32 cellular contexts compared by ENCODE assay signal in genomic region chr5:41176952-41177351, GRCh38. TPM values are rescaled to one million over a fixed set of nuclear protein-coding genes. Genes with fewer than 3 reads are reported as not detected.
DNase-seq lines count a peak whose midpoint lies in the region; FAIRE-seq and TF ChIP-seq lines count a peak whose summit lies in the region.
"Had no signal": no experiment of that assay in that cellular context is flagged by ENCODE, and none has a peak within 500 bp of the region (broad histone marks: within the 10 kb centered on the region; RNA-seq: fewer than 3 reads in every experiment).

No MANE protein-coding gene starts in this region.

- no peak overlapping the region for H4K8ac ChIP-seq in trophoblast cell (ENCODE audit: low read depth, low read length)

- no peak overlapping the region for H3K4me2 ChIP-seq in trophoblast cell (ENCODE audit: low read length)

- H2BK5ac ChIP-seq in trophoblast cell (ENCODE audit: low read depth, low read length, poor library complexity) = no peak overlapping the region

- no CpG with 5 or more reads among the region's 3 CpGs for WGBS in trophoblast cell (ENCODE audit: extremely low coverage, insufficient coverage, insufficient read length)

- no peak overlapping the region for H3K23ac ChIP-seq in trophoblast cell (ENCODE audit: low read length)

- no peak overlapping the region for H2BK120ac ChIP-seq in trophoblast cell (ENCODE audit: insufficient read depth, low read length, poor library complexity)

- H4K12ac ChIP-seq in trophoblast cell (ENCODE audit: low read depth, low read length) = no peak overlapping the region

- H3K27ac ChIP-seq in trophoblast cell (ENCODE audit: low read depth, low read length) (no peak overlapping the region), kidney (ENCODE audit: low read depth in 2 of 2, low read length in 2 of 2) (no peak overlapping the region)
- H3K27ac ChIP-seq: ascending aorta, neutrophil, transverse colon had no signal

- no peak for FAIRE-seq in kidney (lab: Jason Lieb, UNC)
- FAIRE-seq: TTC549 had no signal

- H2AFZ ChIP-seq in trophoblast cell (ENCODE audit: insufficient read depth, low read length, poor library complexity) = no peak overlapping the region

- H3K9ac ChIP-seq in adipocyte (ENCODE audit: low read length) = no peak overlapping the region
- H3K9ac ChIP-seq in trophoblast cell (ENCODE audit: low read length) = no peak overlapping the region
- H3K9ac ChIP-seq in kidney (ENCODE audit: low read length in 2 of 2) = no peak overlapping the region

- no peaks in the 10 kb centered on the region for H3K79me1 ChIP-seq in trophoblast cell (ENCODE audit: low read length)

- no peak overlapping the region for H4K91ac ChIP-seq in trophoblast cell (ENCODE audit: low read depth, low read length)

- H3K27me3 ChIP-seq in adipocyte (replicated peaks; ENCODE audit: control insufficient read depth, insufficient read depth, low read length) (no peaks in the 10 kb centered on the region), trophoblast cell (ENCODE audit: insufficient read depth, low read length) (no peaks in the 10 kb centered on the region)
- H3K27me3 ChIP-seq: ascending aorta, MG63, neutrophil, transverse colon had no signal

- TF ChIP-seq CTCF in fibroblast of the aortic adventitia (IDR thresholded peaks at IDR 0.05; ENCODE audit: insufficient read depth, low read length) (no peak), kidney (IDR thresholded peaks at IDR 0.05; ENCODE audit: borderline replicate concordance, extremely low read depth, insufficient read depth) (no peak)

- H3K9me3 ChIP-seq in adipocyte (ENCODE audit: control insufficient read depth, low read length) = no peaks in the 10 kb centered on the region
- H3K9me3 ChIP-seq in trophoblast cell (ENCODE audit: insufficient read depth, low read depth, low read length) = no peaks in the 10 kb centered on the region
- no peaks in the 10 kb centered on the region for H3K9me3 ChIP-seq in kidney (ENCODE audit: control insufficient read depth in 1 of 2, low read length in 2 of 2)
- H3K9me3 ChIP-seq: ascending aorta, MG63, neutrophil, transverse colon had no signal

- no peaks in the 10 kb centered on the region for H3K79me2 ChIP-seq in trophoblast cell (ENCODE audit: control insufficient read depth, insufficient read depth, low read length, poor library complexity)

- H3K14ac ChIP-seq in trophoblast cell (ENCODE audit: low read length) = no peak overlapping the region

- no peak overlapping the region for H3K18ac ChIP-seq in trophoblast cell (ENCODE audit: low read length)

- H3K4me3 ChIP-seq in adipocyte (ENCODE audit: low read length) (peak overlapping the region; percentile 29), fibroblast of the aortic adventitia (ENCODE audit: low read depth, low read length) (no peak overlapping the region), trophoblast cell (ENCODE audit: low read depth, low read length) (no peak overlapping the region), kidney (ENCODE audit: low read length in 2 of 2) (no peak overlapping the region)
- H3K4me3 ChIP-seq: ascending aorta, MG63, transverse colon had no signal

- no peak overlapping the region for H3K4ac ChIP-seq in trophoblast cell (ENCODE audit: low read depth, low read length)

- DNase-seq in HPDE6-E6E7 (ENCODE audit: extremely low spot score) (peak; percentile 8), adipocyte (ENCODE audit: low read depth) (peak; percentile 68), fibroblast of the aortic adventitia (ENCODE audit: low read depth) (peak; percentile 70), trophoblast cell (peak; percentile 28 to 90), kidney (no peak), globus pallidus (ENCODE audit: low spot score) (no peak)
- no peak for DNase-seq in activated CD4-positive, alpha-beta T cell treated with anti-CD3 and anti-CD28 coated beads for 4 hours
- DNase-seq: activated CD4-positive, alpha-beta T cell treated with anti-CD3 and anti-CD28 coated beads, Interleukin-2, amount 50 U/mL, for 4 hours; activated CD4-positive, CD25-positive, alpha-beta regulatory T cell; activated gamma-delta T cell treated with Interleukin-2 at 50 U/mL for 16 hours; activated naive CD8-positive, alpha-beta T cell treated with anti-CD3 and anti-CD28 coated beads, Interleukin-2, amount 10 ng/mL, durations not matched to agents 7 days and 5 days; activated T-cell treated with anti-CD3 and anti-CD28 coated beads, Interleukin-2, amount 50 U/mL, for 48 hours; Calu3; DND-41; GF-D8; GOT3; HFFc6; KBM-7; MG63; naive B cell; NCI-H1105; NCI-H1930; NCI-H524; stimulated activated CD4-positive, alpha-beta T cell treated with anti-CD3 and anti-CD28 coated beads, Interleukin-15, amount 100 ng/mL, for 24 hours; stimulated activated CD4-positive, alpha-beta T cell treated with anti-CD3 and anti-CD28 coated beads, Interleukin-4, amount 100 ng/mL, for 4 hours; transverse colon had no signal

- H3K36me3 ChIP-seq in adipocyte (ENCODE audit: control insufficient read depth, insufficient read depth, low read length, severe bottlenecking) (peaks cover 10% of the 10 kb centered on the region), trophoblast cell (ENCODE audit: control insufficient read depth in 1 of 2, insufficient read depth in 2 of 2, low read length in 2 of 2) (no peaks in the 10 kb centered on the region), kidney (ENCODE audit: control insufficient read depth in 1 of 2, insufficient read depth in 2 of 2, low read length in 2 of 2) (no peaks in the 10 kb centered on the region)
- H3K36me3 ChIP-seq: ascending aorta, MG63, neutrophil, transverse colon had no signal

- H3K4me1 ChIP-seq in adipocyte (ENCODE audit: control insufficient read depth, insufficient read depth, low read length) = peaks cover 20% of the 10 kb centered on the region
- H3K4me1 ChIP-seq in trophoblast cell (ENCODE audit: control insufficient read depth in 1 of 2, insufficient read depth in 2 of 2, low read length in 2 of 2) = no peaks in the 10 kb centered on the region
- H3K4me1 ChIP-seq in kidney (ENCODE audit: control insufficient read depth in 1 of 2, insufficient read depth in 1 of 2, low read depth in 1 of 2, low read length in 2 of 2) = peaks cover 4% of the 10 kb centered on the region in 2 donors
- H3K4me1 ChIP-seq: ascending aorta had no signal

- no peak overlapping the region for H2AK5ac ChIP-seq in trophoblast cell (ENCODE audit: low read length)

- intact Hi-C loops in kidney (cut with DNase I) = no loop called here

- no peak overlapping the region for H2BK12ac ChIP-seq in trophoblast cell (ENCODE audit: low read length)

RNA-seq across cellular contexts. Expression of gene C6, which starts 36.4 kb away (rescaled TPM):
- total RNA-seq in fibroblast of the aortic adventitia (ENCODE audit: low replicate concordance) (0.27 and 3.4 TPM in 2 replicates), kidney (46.2 TPM)
- polyA plus RNA-seq in trophoblast cell (2013) = 0.04 TPM in 1 of 2 replicates, not detected in the other
- 5.2 TPM for polyA plus RNA-seq in kidney (ENCODE audit: insufficient read depth, low read depth, low replicate concordance)
- total RNA-seq: activated naive CD8-positive, alpha-beta T cell treated with anti-CD3 and anti-CD28 coated beads, Interleukin-2, amount 10 ng/mL, durations not matched to agents 7 days and 5 days; Calu3; glomerular endothelial cell; HT1080; pulmonary artery endothelial cell had no signal

Comparison
In these comparisons a context has a peak if more than half of its experiments do, and no peak if none do; other contexts are left out.
1. DNase-seq: peak in HPDE6-E6E7 (single experiment), adipocyte (single experiment), fibroblast of the aortic adventitia (single experiment) and trophoblast cell (2 of 2); none in kidney (single experiment), globus pallidus (single experiment) and activated CD4-positive, alpha-beta T cell treated with anti-CD3 and anti-CD28 coated beads for 4 hours (0 of 2).
2. RNA of gene C6, which starts 36.4 kb away (total RNA-seq): 46.2 TPM in kidney (single experiment); 0.27 to 3.4 TPM in fibroblast of the aortic adventitia; every median in the first group is over 10 times any median in the second.